In genomic region chr1:165481820-165482532, GRCh38 we compare ENCODE assay signal across 9 cellular contexts. TPM values are rescaled to one million over a fixed set of nuclear protein-coding genes. Genes with fewer than 3 reads are reported as not detected.
A peak's percentile ranks its signal among the peaks of the same experiment; 100 is the strongest.
DNase-seq lines count a peak whose midpoint lies in the region; ATAC-seq and TF ChIP-seq lines count a peak whose summit lies in the region.
"Had no signal": no experiment of that assay in that cellular context is flagged by ENCODE, and none has a peak within 500 bp of the region (broad histone marks: within the 10 kb centered on the region; RNA-seq: fewer than 3 reads in every experiment).

No MANE protein-coding gene starts in this region.

- H3K9me3 ChIP-seq in mammary epithelial cell (replicated peaks; ENCODE audit: insufficient read depth, low read length) (no peaks in the 10 kb centered on the region), neuronal stem cell (replicated peaks in 1 of 2; ENCODE audit: control insufficient read depth in 2 of 2, insufficient read depth in 1 of 2, low read depth in 1 of 2, low read length in 2 of 2) (no peaks in the 10 kb centered on the region)

- TF ChIP-seq CTCF in mammary epithelial cell (conservative IDR thresholded peaks at IDR 0.05 in 1 of 2, IDR thresholded peaks at IDR 0.05 in 1 of 2; ENCODE audit: extremely low read depth in 1 of 2, insufficient read depth in 1 of 2, low read depth in 1 of 2, low read length in 2 of 2), result no peak

- ATAC-seq in GM21381 (IDR thresholded peaks at IDR 0.05; ENCODE audit: unreplicated experiment), result no peak
- ATAC-seq in activated CD4-positive, CD25-positive, alpha-beta regulatory T cell treated with anti-CD3 and anti-CD28 coated beads, Interleukin-2, amount 50 U/mL, for 24 hours, result no peak

- in situ Hi-C loops in mammary epithelial cell (cut with MboI; ENCODE audit: low sequenced_read_pairs in 2 of 2), result no loop called here

- no peak overlapping the region for H3K9ac ChIP-seq in mammary epithelial cell (ENCODE audit: insufficient read depth, low read length)
- no peak overlapping the region for H3K9ac ChIP-seq in neuronal stem cell (ENCODE audit: low read depth, low read length, poor library complexity)

- H3K14ac ChIP-seq in neuronal stem cell (ENCODE audit: low read length), result no peak overlapping the region

- no peak overlapping the region for H2AFZ ChIP-seq in mammary epithelial cell (ENCODE audit: low read depth, low read length)
- H2AFZ ChIP-seq in neuronal stem cell (ENCODE audit: low read length), result no peak overlapping the region

- intact Hi-C loops in mammary epithelial cell (cut with micrococcal nuclease), result loop anchor here (5.0 to 10.0 kb wide), 3 partner anchors 80 to 423 kb away; no protein-coding TSS in a partner anchor

- no peaks in the 10 kb centered on the region for H3K79me2 ChIP-seq in mammary epithelial cell (ENCODE audit: insufficient read depth, low read length)

- H3K4me3 ChIP-seq in mammary epithelial cell (replicated peaks in 1 of 3; ENCODE audit: insufficient read depth in 1 of 3, low read depth in 2 of 3, low read length in 3 of 3) (no peak overlapping the region), neuronal stem cell (ENCODE audit: low read length in 2 of 2) (no peak overlapping the region)

- peaks cover 5% of the 10 kb centered on the region for H3K4me1 ChIP-seq in mammary epithelial cell (ENCODE audit: insufficient read depth, low read length)
- peaks cover 0 to 1% of the 10 kb centered on the region in 2 donors for H3K4me1 ChIP-seq in neuronal stem cell (ENCODE audit: control insufficient read depth in 2 of 2, insufficient read depth in 1 of 2, low read depth in 1 of 2, low read length in 2 of 2)

- H3K4me2 ChIP-seq in mammary epithelial cell (ENCODE audit: insufficient read depth, low read depth, low read length) (no peak overlapping the region), neuronal stem cell (ENCODE audit: insufficient read depth, low read length, poor library complexity, severe bottlenecking) (no peak overlapping the region)

- peak; percentile 25 for DNase-seq in DMS53 treated with DMSO at 0.1 percent for 48 hours (lab: John Stamatoyannopoulos, UW; ENCODE audit: unreplicated experiment)
- DNase-seq in LHCN-M2 (ENCODE audit: low read depth), result peak; percentile 84
- peak; percentile 96 for DNase-seq in mammary epithelial cell
- DNase-seq in neuronal stem cell (ENCODE audit: low spot score), result peak; percentile 11
- DNase-seq in NCI-H748 treated with DMSO at 0.1 percent for 48 hours (lab: John Stamatoyannopoulos, UW), result no peak
- no peak for DNase-seq in NCI-H526 (lab: John Stamatoyannopoulos, UW)
- DNase-seq: effector CD8-positive, alpha-beta T cell had no signal

- CTCF ChIA-PET in mammary epithelial cell (lab: Charles Lee; ENCODE audit: low non-redundant PET), result no interaction called here

- H3K36me3 ChIP-seq in mammary epithelial cell (ENCODE audit: insufficient read depth, low read length) (no peaks in the 10 kb centered on the region), neuronal stem cell (replicated peaks in 1 of 2; ENCODE audit: control insufficient read depth in 2 of 2, insufficient read depth in 2 of 2, low read length in 2 of 2) (no peaks in the 10 kb centered on the region)

- 0% methylated on average over 5 of the region's 6 CpGs for WGBS in mammary epithelial cell (ENCODE audit: low coverage, missing lambda C conversion rate)
- WGBS in neuronal stem cell (ENCODE audit: extremely low coverage in 2 of 2, insufficient read length in 2 of 2, insufficient replicate concordance in 1 of 2), 2 donors, result no CpG with 5 or more reads among the region's 6 CpGs

- dilution Hi-C loops in mammary epithelial cell (cut with HindIII; ENCODE audit: low sequenced_read_pairs), result no loop called here

- no peak overlapping the region for H2AK5ac ChIP-seq in neuronal stem cell (ENCODE audit: low read depth, low read length)

- no TSS peak for BruUV-seq in mammary epithelial cell (replicated peaks; lab: Mats Ljungman, UMichigan)

- H3K18ac ChIP-seq in neuronal stem cell (ENCODE audit: low read length), result no peak overlapping the region

- no peak overlapping the region for H4K8ac ChIP-seq in neuronal stem cell (ENCODE audit: low read depth, low read length)

- no peak overlapping the region for H3K4ac ChIP-seq in neuronal stem cell (ENCODE audit: low read length)

- no peak overlapping the region for H2BK15ac ChIP-seq in neuronal stem cell (ENCODE audit: low read length)

- no peak overlapping the region for H2BK120ac ChIP-seq in neuronal stem cell (ENCODE audit: low read depth, low read length)

- no peaks in the 10 kb centered on the region for H3K79me1 ChIP-seq in neuronal stem cell (ENCODE audit: low read depth, low read length)

- no peak overlapping the region for H3K27ac ChIP-seq in mammary epithelial cell (ENCODE audit: insufficient read depth, low read depth, low read length)
- no peak overlapping the region for H3K27ac ChIP-seq in neuronal stem cell (replicated peaks; ENCODE audit: low read length)

- H2BK5ac ChIP-seq in neuronal stem cell (ENCODE audit: low read length), result no peak overlapping the region

- no peak overlapping the region for H3K23ac ChIP-seq in neuronal stem cell (ENCODE audit: low read depth, low read length, poor library complexity)

- peaks cover 10% of the 10 kb centered on the region for H3K27me3 ChIP-seq in mammary epithelial cell (ENCODE audit: insufficient read depth, low read length)
- H3K27me3 ChIP-seq in neuronal stem cell (ENCODE audit: control insufficient read depth in 3 of 3, insufficient read depth in 3 of 3, low read depth in 1 of 3, low read length in 3 of 3), result no peaks in the 10 kb centered on the region

- no peaks in the 10 kb centered on the region for H4K20me1 ChIP-seq in mammary epithelial cell (ENCODE audit: insufficient read depth, low read length)

- no peak overlapping the region for H4K91ac ChIP-seq in neuronal stem cell (ENCODE audit: low read depth, low read length, poor library complexity)

- H2BK12ac ChIP-seq in neuronal stem cell (ENCODE audit: low read length), result no peak overlapping the region

RNA-seq across cellular contexts. Expression of gene RXRG, which starts 37.0 kb away (rescaled TPM):
- not detected in 2 replicates for total RNA-seq in LHCN-M2 (2014; rRNA removed)
- polyA plus RNA-seq in LHCN-M2 (2012), result not detected
- total RNA-seq in mammary epithelial cell, result not detected
- not detected for polyA plus RNA-seq in mammary epithelial cell
- polyA minus RNA-seq in mammary epithelial cell, result not detected
- 0.01 TPM for polyA plus RNA-seq in neuronal stem cell (2013, experiment 1 of 2)
- not detected for polyA plus RNA-seq in neuronal stem cell (2013, experiment 2 of 2)

Comparison
In these comparisons a context has a peak if more than half of its experiments do, and no peak if none do; other contexts are left out.
1. DNase-seq: peak in DMS53 treated with DMSO at 0.1 percent for 48 hours (single experiment), LHCN-M2 (single experiment), mammary epithelial cell (single experiment) and neuronal stem cell (single experiment); none in NCI-H748 treated with DMSO at 0.1 percent for 48 hours (single experiment) and NCI-H526 (0 of 2).